Comparison of ENCODE assay signal across 7 cellular contexts in genomic region chr5:695475-695874, GRCh38. TPM values are rescaled to one million over a fixed set of nuclear protein-coding genes. Genes with fewer than 3 reads are reported as not detected.
DNase-seq lines count a peak whose midpoint lies in the region; ATAC-seq, FAIRE-seq and TF ChIP-seq lines count a peak whose summit lies in the region.
"Not testable (repeated sequence)": the region's sequence is repeated elsewhere in the genome, so short reads cannot be mapped to it uniquely, and the experiment has no call there.
"Had no signal": no experiment of that assay in that cellular context is flagged by ENCODE, and none has a peak within 500 bp of the region (broad histone marks: within the 10 kb centered on the region; RNA-seq: fewer than 3 reads in every experiment).

No MANE protein-coding gene starts in this region.

- intact Hi-C loops in HCT116 (cut with micrococcal nuclease); cardiac septum (cut with DNase I); left cardiac atrium (cut with DNase I): not testable (repeated sequence)
- intact Hi-C loops in right cardiac atrium (cut with DNase I): loop anchor here in 2 of 4 donors (5.0 to 10.0 kb wide), 2 partner anchors 89 to 92 kb away; partner anchors contain the start of gene ZDHHC11B (in 1 of the 2)

- TF ChIP-seq EP300 in H1 (IDR thresholded peaks at IDR 0.05; ENCODE audit: borderline replicate concordance in 1 of 2, low read depth in 2 of 2, low read length in 2 of 2): not testable (repeated sequence)

- H2BK20ac ChIP-seq in H1 (ENCODE audit: low read length): not testable (repeated sequence)

- H3K4me3 ChIP-seq in HCT116 (replicated peaks in 1 of 2; ENCODE audit: low read depth in 1 of 2, low read length in 2 of 2); WERI-Rb-1 (ENCODE audit: low read depth, low read length); H1 (ENCODE audit: extremely low read depth in 1 of 4, insufficient read depth in 2 of 4, low read depth in 3 of 4, low read length in 4 of 4); right cardiac atrium (ENCODE audit: low read length): not testable (repeated sequence)

- ATAC-seq in HCT116, left cardiac atrium, right cardiac atrium: not testable (repeated sequence)

- H3K36me3 ChIP-seq in HCT116 (ENCODE audit: control insufficient read depth in 1 of 2, insufficient read depth in 2 of 2, low read length in 2 of 2); WERI-Rb-1; H1 (ENCODE audit: control insufficient read depth in 2 of 4, insufficient read depth in 4 of 4, low read length in 3 of 4): not testable (repeated sequence)

- H3K14ac ChIP-seq in H1 (ENCODE audit: insufficient read length): not testable (repeated sequence)

- H4K8ac ChIP-seq in H1 (ENCODE audit: extremely low read depth, insufficient read depth, low read length): not testable (repeated sequence)

- not testable (repeated sequence) for H3K9me3 ChIP-seq in HCT116 (ENCODE audit: control insufficient read depth in 1 of 2, insufficient read depth in 1 of 2, low read depth in 1 of 2, low read length in 2 of 2); WERI-Rb-1 (ENCODE audit: severe bottlenecking); H1 (ENCODE audit: insufficient read depth in 2 of 2, low read depth in 1 of 2, low read length in 1 of 2); right cardiac atrium (ENCODE audit: control insufficient read depth, low read length)

- H3K27me3 ChIP-seq in HCT116 (ENCODE audit: insufficient read depth, low read length); WERI-Rb-1 (ENCODE audit: insufficient read depth, low read depth, severe bottlenecking); right cardiac atrium (ENCODE audit: control insufficient read depth, insufficient read depth): not testable (repeated sequence)
- H3K27me3 ChIP-seq in H1 (replicated peaks in 1 of 4; ENCODE audit: control insufficient read depth in 3 of 4, extremely low read depth in 1 of 4, insufficient read depth in 3 of 4, low read length in 3 of 4): peaks cover 5 to 18% (median 12%) of the 10 kb centered on the region in 4 experiments

- not testable (repeated sequence) for H4K5ac ChIP-seq in H1 (ENCODE audit: insufficient read length, low read depth, low read length)

- H2BK5ac ChIP-seq in H1 (ENCODE audit: low read depth, low read length): not testable (repeated sequence)

- H2BK15ac ChIP-seq in H1 (ENCODE audit: low read length): not testable (repeated sequence)

- TF ChIP-seq CTCF in HCT116 (IDR thresholded peaks at IDR 0.05 in 2 of 3, conservative IDR thresholded peaks at IDR 0.05 in 1 of 3; ENCODE audit: borderline replicate concordance in 1 of 3, insufficient read depth in 1 of 3, low read depth in 2 of 3, low read length in 2 of 3); WERI-Rb-1 (IDR thresholded peaks at IDR 0.05; ENCODE audit: low read depth, low read length); H1 (IDR thresholded peaks at IDR 0.05; ENCODE audit: control extremely low read depth in 1 of 3, insufficient read depth in 1 of 3, low read depth in 1 of 3, low read length in 3 of 3): not testable (repeated sequence)

- H3K18ac ChIP-seq in H1 (ENCODE audit: extremely low read depth, low read length): not testable (repeated sequence)

- not testable (repeated sequence) for H2BK120ac ChIP-seq in H1 (replicated peaks; ENCODE audit: low read depth, low read length)

- not testable (repeated sequence) for H2AK5ac ChIP-seq in H1 (ENCODE audit: low read depth, low read length)

- not testable (repeated sequence) for H2AFZ ChIP-seq in HCT116 (ENCODE audit: low read depth, low read length, poor library complexity, severe bottlenecking); H1 (ENCODE audit: low read length)

- not testable (repeated sequence) for H3K4me2 ChIP-seq in HCT116 (ENCODE audit: low read length); H1 (ENCODE audit: insufficient read depth in 1 of 2, low read depth in 2 of 2, low read length in 2 of 2)

- WGBS in H1 (ENCODE audit: extremely low coverage in 1 of 2, insufficient coverage in 1 of 2, insufficient read length in 1 of 2, insufficient replicate concordance in 2 of 2, low coverage in 1 of 2, low lambda C conversion rate in 2 of 2, missing lambda C conversion rate in 1 of 2), 2 experiments: no CpG with 5 or more reads among the region's 13 CpGs
- 91% methylated on average over 9 of the region's 13 CpGs for WGBS in right cardiac atrium

- not testable (repeated sequence) for H3K4ac ChIP-seq in H1 (replicated peaks; ENCODE audit: insufficient read length, low read depth, low read length)

- DNase-seq in HCT116 (ENCODE audit: low read depth, low spot score); H1 (ENCODE audit: low read depth in 1 of 2, low spot score in 2 of 2): not testable (repeated sequence)
- DNase-seq in WERI-Rb-1 (peak; percentile 73), cardiac septum (ENCODE audit: low spot score) (peak; percentile 49), left cardiac atrium (peak; percentile 6), right cardiac atrium (peak in 2 of 3 donors; percentile 6 to 8)

- POLR2A ChIA-PET in HCT116 (lab: Charles Lee); H1 (lab: Charles Lee; ENCODE audit: partially characterized antibody): not testable (repeated sequence)

- not testable (repeated sequence) for H2BK12ac ChIP-seq in H1 (ENCODE audit: low read depth, low read length)

- H3K79me2 ChIP-seq in HCT116 (ENCODE audit: insufficient read depth, low read length); H1 (ENCODE audit: control insufficient read depth in 1 of 2, insufficient read depth in 2 of 2, low read length in 2 of 2): not testable (repeated sequence)

- H3K23me2 ChIP-seq in H1 (ENCODE audit: low read depth, low read length): not testable (repeated sequence)

- not testable (repeated sequence) for H4K20me1 ChIP-seq in HCT116 (ENCODE audit: insufficient read depth); H1 (replicated peaks in 1 of 2; ENCODE audit: control insufficient read depth in 1 of 2, insufficient read depth in 2 of 2, low read length in 2 of 2)

- CTCF ChIA-PET in HCT116 (lab: Charles Lee); H1 (lab: Charles Lee; ENCODE audit: partially characterized antibody): not testable (repeated sequence)

- TSS peak; percentile 79 for BruUV-seq in HCT116 (replicated peaks; lab: Mats Ljungman, UMichigan)

- not testable (repeated sequence) for TF ChIP-seq POLR2A in HCT116 (IDR thresholded peaks at IDR 0.05; ENCODE audit: borderline replicate concordance, extremely low read depth, insufficient read depth, insufficient read length); H1 (IDR thresholded peaks at IDR 0.05; ENCODE audit: control extremely low read depth in 1 of 2, low read depth in 2 of 2, low read length in 2 of 2)

- FAIRE-seq in H1 (lab: Jason Lieb, UNC): peak; percentile 19

- H3K9ac ChIP-seq in HCT116 (ENCODE audit: low read length); H1 (replicated peaks in 1 of 4; ENCODE audit: extremely low read depth in 1 of 4, low read depth in 3 of 4, low read length in 3 of 4): not testable (repeated sequence)

- not testable (repeated sequence) for H3K56ac ChIP-seq in H1 (replicated peaks; ENCODE audit: insufficient read length, low read depth, low read length)

- H3K27ac ChIP-seq in HCT116 (ENCODE audit: low read depth, low read length); WERI-Rb-1; H1 (ENCODE audit: low read depth, low read length); right cardiac atrium (ENCODE audit: low read length): not testable (repeated sequence)

- not testable (repeated sequence) for H4K91ac ChIP-seq in H1 (replicated peaks; ENCODE audit: insufficient read length, low read length)

- not testable (repeated sequence) for TF ChIP-seq RAD21 in HCT116 (IDR thresholded peaks at IDR 0.05; ENCODE audit: low read depth); H1 (IDR thresholded peaks at IDR 0.05 in 1 of 2, conservative IDR thresholded peaks at IDR 0.05 in 1 of 2; ENCODE audit: low read depth in 2 of 2, low read length in 2 of 2)

- RAD21 ChIA-PET in HCT116 (lab: Charles Lee; ENCODE audit: low non-redundant PET in 1 of 2, low total read pairs in 2 of 2, uncharacterized antibody in 2 of 2, unreplicated experiment in 2 of 2): not testable (repeated sequence)

- H3K4me1 ChIP-seq in HCT116 (ENCODE audit: control insufficient read depth in 1 of 2, insufficient read depth in 2 of 2, low read length in 2 of 2); H1 (replicated peaks in 1 of 4; ENCODE audit: control insufficient read depth in 3 of 4, insufficient read depth in 4 of 4, low read length in 3 of 4); right cardiac atrium (ENCODE audit: control insufficient read depth, insufficient read depth, low read length): not testable (repeated sequence)

- not testable (repeated sequence) for H3K9me2 ChIP-seq in HCT116 (ENCODE audit: insufficient read depth)

- not testable (repeated sequence) for H3K23ac ChIP-seq in H1 (ENCODE audit: insufficient read length)

- H3K79me1 ChIP-seq in H1 (ENCODE audit: low read depth, low read length): not testable (repeated sequence)

RNA-seq across cellular contexts. Expression of gene TPPP, which starts 2.3 kb away (rescaled TPM):
- total RNA-seq in HCT116 (2021; ENCODE audit: unreplicated experiment): 3.9 TPM
- polyA plus RNA-seq in HCT116 (2012): 3.9 and 4.3 TPM in 2 replicates
- 0.65 and 0.93 TPM in 2 replicates for total RNA-seq in H1 (2021; fragmentation: NEBNext Ultra II Directional; extraction: Animal tissue kit (Norgen Biotek cat#: 25700))
- 0.36 and 0.86 TPM in 2 replicates for polyA plus RNA-seq in H1 (2011; rRNA removed)
- 0.66 TPM for polyA plus RNA-seq in H1 (2011; cell fraction: cytosol; rRNA removed)
- polyA plus RNA-seq in H1 (2011; cell fraction: nucleus; rRNA removed): 1.1 TPM
- 0.44 to 1.0 TPM (median 0.79 TPM) in 4 replicates for polyA plus RNA-seq in H1 (2012, experiment 1 of 2)
- polyA plus RNA-seq in H1 (2012, experiment 2 of 2): 0.29 TPM
- 0.51 TPM for polyA plus RNA-seq in H1 (2013, experiment 1 of 2)
- 0.42 TPM for polyA plus RNA-seq in H1 (2013, experiment 2 of 2)
- 0.41 and 1.1 TPM in 2 replicates for polyA minus RNA-seq in H1 (2011; rRNA and poly(A)+ RNA removed)
- 1.0 TPM for polyA minus RNA-seq in H1 (2011; cell fraction: cytosol; rRNA and poly(A)+ RNA removed)
- 0.80 TPM for polyA minus RNA-seq in H1 (2011; cell fraction: nucleus; rRNA and poly(A)+ RNA removed)
- total RNA-seq in cardiac septum: 7.3 TPM
- 10 to 100 TPM; 15.5 to 25.0 TPM for total RNA-seq in left cardiac atrium
- total RNA-seq in right cardiac atrium: 10 to 100 TPM; 15.8 to 30.1 (median 22.7) TPM
- polyA plus RNA-seq in right cardiac atrium: 12.2 TPM
- total RNA-seq: B cell had no signal
